Comparison of ENCODE assay signal across 8 cellular contexts in the genomic region with DNA sequence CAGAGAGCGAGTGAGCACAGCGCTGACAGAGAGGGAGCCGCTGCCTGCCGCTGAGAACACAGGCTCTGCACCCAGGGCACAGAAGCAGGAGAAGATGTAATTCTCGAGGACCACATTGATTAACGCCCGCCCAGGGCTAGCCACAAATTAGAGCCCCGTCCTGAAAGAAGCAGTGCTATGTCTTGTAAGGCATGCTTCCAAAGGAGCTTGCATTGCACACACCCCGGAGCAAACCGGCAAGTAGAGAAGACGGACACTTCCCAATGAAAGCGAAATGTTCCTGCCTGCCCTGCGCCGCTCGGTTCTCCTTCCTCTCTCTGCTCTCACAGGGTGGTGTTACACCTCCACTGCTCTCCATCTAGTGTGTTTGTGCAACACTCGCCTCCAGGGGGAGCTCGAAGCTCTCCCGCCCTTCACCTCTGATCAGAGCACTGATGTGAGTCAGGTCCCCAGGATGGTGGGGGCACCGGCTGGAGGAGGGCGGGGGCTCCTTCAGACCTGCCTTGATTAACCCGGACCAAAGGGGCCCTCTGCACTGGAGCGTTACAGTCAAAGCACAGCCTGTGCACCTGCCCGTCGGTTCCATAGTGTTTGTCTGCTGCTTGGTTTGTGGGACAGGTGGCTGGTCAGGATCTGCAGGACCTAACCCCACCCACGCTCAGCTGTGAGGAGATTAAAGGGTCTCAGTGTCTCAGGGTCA.
DNase-seq lines count a peak whose midpoint lies in the region; ATAC-seq and TF ChIP-seq lines count a peak whose summit lies in the region.

No MANE protein-coding gene starts in this region.

- H3K27ac ChIP-seq in tibial nerve = no peak overlapping the region

- H3K36me3 Mint-ChIP-seq in activated CD8-positive, alpha-beta T cell treated with anti-CD3 and anti-CD28 coated beads for 36 hours (ENCODE audit: low read depth) = no peaks in the 10 kb centered on the region
- H3K36me3 Mint-ChIP-seq in endothelial cell (ENCODE audit: low read depth, unreplicated experiment) (peaks cover 7% of the 10 kb centered on the region), nephron progenitor cell (ENCODE audit: low read depth) (no peaks in the 10 kb centered on the region)

- DNase-seq in D341Med (ENCODE audit: low spot score) = peak; percentile 81
- peak; percentile 86 for DNase-seq in NCI-H526 treated with DMSO at 0.1 percent for 48 hours (lab: John Stamatoyannopoulos, UW)
- peak; percentile 82 for DNase-seq in activated CD8-positive, alpha-beta T cell treated with anti-CD3 and anti-CD28 coated beads for 36 hours
- peak; percentile 84 for DNase-seq in endothelial cell (ENCODE audit: low spot score)
- peak; percentile 87 for DNase-seq in nephron progenitor cell
- peak; percentile 30 for DNase-seq in tibial nerve (ENCODE audit: low spot score in 2 of 2)

- H3K27me3 Mint-ChIP-seq in activated CD8-positive, alpha-beta T cell treated with anti-CD3 and anti-CD28 coated beads for 36 hours = peaks cover 21% of the 10 kb centered on the region
- H3K27me3 Mint-ChIP-seq in endothelial cell (ENCODE audit: unreplicated experiment) (no peaks in the 10 kb centered on the region), nephron progenitor cell (ENCODE audit: low read depth, poor library complexity) (peaks cover 40% of the 10 kb centered on the region)

- intact Hi-C loops in activated CD8-positive, alpha-beta T cell treated with anti-CD3 and anti-CD28 coated beads for 36 hours (cut with micrococcal nuclease) = no loop called here

- POLR2A ChIA-PET in activated CD8-positive, alpha-beta T cell treated with anti-CD3 and anti-CD28 coated beads for 36 hours (lab: Charles Lee) = no interaction called here

- H3K4me1 Mint-ChIP-seq in activated CD8-positive, alpha-beta T cell treated with anti-CD3 and anti-CD28 coated beads for 36 hours (ENCODE audit: low read depth) = no peaks in the 10 kb centered on the region
- H3K4me1 Mint-ChIP-seq in endothelial cell (ENCODE audit: unreplicated experiment) = peaks cover 28% of the 10 kb centered on the region
- H3K4me1 Mint-ChIP-seq in nephron progenitor cell = peaks cover 19% of the 10 kb centered on the region

- H3K27ac Mint-ChIP-seq in activated CD8-positive, alpha-beta T cell treated with anti-CD3 and anti-CD28 coated beads for 36 hours = no peak overlapping the region
- peak overlapping the region; percentile 40 for H3K27ac Mint-ChIP-seq in endothelial cell (ENCODE audit: unreplicated experiment)
- no peak overlapping the region for H3K27ac Mint-ChIP-seq in nephron progenitor cell

- H3K4me1 ChIP-seq in tibial nerve = peaks cover 0 to 6% (median 2%) of the 10 kb centered on the region in 4 donors

- H3K9me3 Mint-ChIP-seq in activated CD8-positive, alpha-beta T cell treated with anti-CD3 and anti-CD28 coated beads for 36 hours = no peaks in the 10 kb centered on the region
- H3K9me3 Mint-ChIP-seq in endothelial cell (ENCODE audit: unreplicated experiment) = peaks cover 10% of the 10 kb centered on the region
- H3K9me3 Mint-ChIP-seq in nephron progenitor cell = no peaks in the 10 kb centered on the region

- TF ChIP-seq POLR2A in tibial nerve (IDR thresholded peaks at IDR 0.05) = no peak

- TF ChIP-seq CTCF in activated CD8-positive, alpha-beta T cell treated with anti-CD3 and anti-CD28 coated beads for 36 hours (IDR thresholded peaks at IDR 0.05) = peak; percentile 69
- TF ChIP-seq CTCF in endothelial cell (IDR thresholded peaks at IDR 0.05; ENCODE audit: unreplicated experiment) (peak; percentile 78), nephron progenitor cell (IDR thresholded peaks at IDR 0.05) (peak; percentile 84), tibial nerve (IDR thresholded peaks at IDR 0.05) (peak; percentile 40 to 57 (median 46))

- peak overlapping the region in 1 of 4 donors; percentile 17 for H3K4me3 ChIP-seq in tibial nerve

- TF ChIP-seq EP300 in tibial nerve (IDR thresholded peaks at IDR 0.05) = no peak

- ATAC-seq in GM19467 (IDR thresholded peaks at IDR 0.05; ENCODE audit: unreplicated experiment) (peak; percentile 93), HG03558 (IDR thresholded peaks at IDR 0.05; ENCODE audit: extremely low read depth, unreplicated experiment) (peak; percentile 83)
- peak; percentile 98 for ATAC-seq in activated CD8-positive, alpha-beta T cell treated with anti-CD3 and anti-CD28 coated beads for 36 hours

- no peaks in the 10 kb centered on the region for H3K36me3 ChIP-seq in tibial nerve

- no peaks in the 10 kb centered on the region for H3K9me3 ChIP-seq in tibial nerve

- 4 to 6% methylated on average over 24 to 25 of the region's 25 CpGs for WGBS in tibial nerve, 2 donors

- H3K4me3 Mint-ChIP-seq in activated CD8-positive, alpha-beta T cell treated with anti-CD3 and anti-CD28 coated beads for 36 hours = peak overlapping the region; percentile 18
- H3K4me3 Mint-ChIP-seq in endothelial cell (ENCODE audit: unreplicated experiment) = peak overlapping the region; percentile 84
- peak overlapping the region; percentile 85 for H3K4me3 Mint-ChIP-seq in nephron progenitor cell

- CTCF ChIA-PET in activated CD8-positive, alpha-beta T cell treated with anti-CD3 and anti-CD28 coated beads for 36 hours (lab: Charles Lee) = interaction anchor here (0.8 to 2.8 kb wide), 11 partner anchors 9 to 311 kb away, joined by 3 to 15 read pairs (median 4); no protein-coding TSS in a partner anchor

- peaks cover 0 to 11% of the 10 kb centered on the region in 2 donors for H3K27me3 ChIP-seq in tibial nerve

Comparison
In these comparisons a context has a peak if more than half of its experiments do, and no peak if none do; other contexts are left out.
1. DNase-seq: peak in every context shown above with its lines; median percentile 87 in nephron progenitor cell; 86 in NCI-H526 treated with DMSO at 0.1 percent for 48 hours; 84 in endothelial cell; 82 in activated CD8-positive, alpha-beta T cell treated with anti-CD3 and anti-CD28 coated beads for 36 hours; 81 in D341Med; 30 in tibial nerve.
2. H3K4me3 Mint-ChIP-seq: peak in every context shown above with its lines; median percentile 85 in nephron progenitor cell; 84 in endothelial cell; 18 in activated CD8-positive, alpha-beta T cell treated with anti-CD3 and anti-CD28 coated beads for 36 hours.